Comparison of ENCODE assay signal across 19 cellular contexts in genomic region chr1:104018922-104019674, GRCh38.
A peak's percentile ranks its signal among the peaks of the same experiment; 100 is the strongest.
DNase-seq lines count a peak whose midpoint lies in the region; ATAC-seq and TF ChIP-seq lines count a peak whose summit lies in the region.
"Had no signal": no experiment of that assay in that cellular context is flagged by ENCODE, and none has a peak within 500 bp of the region (broad histone marks: within the 10 kb centered on the region; RNA-seq: fewer than 3 reads in every experiment).

No MANE protein-coding gene starts in this region.

- CTCF ChIA-PET in WTC11 (lab: Charles Lee), result interaction anchor here (0.6 to 0.9 kb wide), 4 partner anchors 13 to 27 kb away, joined by 3 to 4 read pairs (median 3); no protein-coding TSS in a partner anchor

- H3K27ac ChIP-seq in mesendoderm (ENCODE audit: low read depth, low read length) (no peak overlapping the region), body of pancreas (no peak overlapping the region), adrenal gland (no peak overlapping the region)
- H3K27ac ChIP-seq: A549, C4-2B, SJSA1 had no signal

- no peaks in the 10 kb centered on the region for H3K27me3 ChIP-seq in mesendoderm (ENCODE audit: insufficient read depth, low read length, poor library complexity)
- no peaks in the 10 kb centered on the region for H3K27me3 ChIP-seq in body of pancreas
- H3K27me3 ChIP-seq in adrenal gland, result no peaks in the 10 kb centered on the region
- H3K27me3 ChIP-seq: SJSA1 had no signal

- 0 out of 2 replicates have a peak, but pooled peaks cover 2% of the 10 kb centered on the region for H3K4me1 Mint-ChIP-seq in WTC11

- intact Hi-C loops in sciatic nerve (cut with DNase I) (no loop called here), body of pancreas (cut with DNase I) (no loop called here), adrenal gland (cut with DNase I) (no loop called here)

- H3K4me1 ChIP-seq in mesendoderm (ENCODE audit: control insufficient read depth, low read depth, low read length) (no peaks in the 10 kb centered on the region), body of pancreas (no peaks in the 10 kb centered on the region), adrenal gland (replicated peaks in 1 of 2) (no peaks in the 10 kb centered on the region)
- H3K4me1 ChIP-seq: A549, SJSA1 had no signal

- H3K4ac ChIP-seq in mesendoderm (ENCODE audit: low read depth, low read length), result no peak overlapping the region

- H3K9me3 ChIP-seq in body of pancreas (no peaks in the 10 kb centered on the region), adrenal gland (replicated peaks in 1 of 3) (no peaks in the 10 kb centered on the region)
- H3K9me3 ChIP-seq: A549, SJSA1 had no signal

- no CpG with 5 or more reads among the region's 1 CpG for WGBS in mesendoderm (ENCODE audit: extremely low coverage, insufficient coverage, low lambda C conversion rate)
- WGBS in body of pancreas, 2 donors, result 50 to 63% methylated on average over 1 of the region's 1 CpG
- WGBS in adrenal gland, 4 donors, result 60 to 78% (median 75%) methylated on average over 1 of the region's 1 CpG

- TF ChIP-seq POLR2A in body of pancreas (IDR thresholded peaks at IDR 0.05) (no peak), adrenal gland (IDR thresholded peaks at IDR 0.05) (no peak)

- H3K56ac ChIP-seq in mesendoderm (ENCODE audit: low read length), result no peak overlapping the region

- H4K8ac ChIP-seq in mesendoderm (ENCODE audit: low read depth, low read length), result no peak overlapping the region

- DNase-seq in WTC11 (ENCODE audit: low spot score) (peak; percentile 15), mesendoderm (peak; percentile 32), sciatic nerve (ENCODE audit: low spot score) (no peak), body of pancreas (no peak), adrenal gland (no peak)
- DNase-seq: GF-D8, KG1, NCI-H1048, NCI-H1436 treated with DMSO at 0.1 percent for 48 hours, NCI-H2029 treated with DMSO at 0.1 percent for 48 hours, NCI-H748 treated with DMSO at 0.1 percent for 48 hours, PC-3 had no signal

- H2BK5ac ChIP-seq in mesendoderm (ENCODE audit: low read length), result no peak overlapping the region

- no peak overlapping the region for H3K4me3 Mint-ChIP-seq in WTC11

- no peaks in the 10 kb centered on the region for H3K27me3 Mint-ChIP-seq in WTC11 (ENCODE audit: low read depth)

- POLR2A ChIA-PET in WTC11 (lab: Charles Lee), result no interaction called here

- no peaks in the 10 kb centered on the region for H3K79me1 ChIP-seq in mesendoderm (ENCODE audit: low read length)

- ATAC-seq in HG03159 (IDR thresholded peaks at IDR 0.05; ENCODE audit: unreplicated experiment) (peak; percentile 65), WTC11 (peak; percentile 91), sciatic nerve (no peak), body of pancreas (no peak), HG03571 (IDR thresholded peaks at IDR 0.05; ENCODE audit: unreplicated experiment) (no peak)
- ATAC-seq: A549, HepG2, PC-3 had no signal

- H3K27ac Mint-ChIP-seq in WTC11, result no peak overlapping the region

- peak; percentile 10 for TF ChIP-seq CTCF in GM12873 (IDR thresholded peaks at IDR 0.05; ENCODE audit: insufficient read depth, low read depth, low read length, missing control alignments)
- TF ChIP-seq CTCF in WTC11 (IDR thresholded peaks at IDR 0.05), result no peak
- TF ChIP-seq CTCF in body of pancreas (IDR thresholded peaks at IDR 0.05), result no peak
- no peak for TF ChIP-seq CTCF in adrenal gland (IDR thresholded peaks at IDR 0.05)

- no peaks in the 10 kb centered on the region for H3K36me3 Mint-ChIP-seq in WTC11

- no peak overlapping the region for H3K4me2 ChIP-seq in mesendoderm (ENCODE audit: low read length)
- H3K4me2 ChIP-seq: A549 had no signal

- H2BK15ac ChIP-seq in mesendoderm (replicated peaks; ENCODE audit: low read depth), result no peak overlapping the region

- peaks cover 4% of the 10 kb centered on the region; the same call in 1 of the 2 replicates for H3K9me3 Mint-ChIP-seq in WTC11

- no peak overlapping the region for H2AK5ac ChIP-seq in mesendoderm (ENCODE audit: low read length)

- H3K23ac ChIP-seq in mesendoderm (ENCODE audit: low read length), result no peak overlapping the region

- no peaks in the 10 kb centered on the region for H3K79me2 ChIP-seq in mesendoderm (ENCODE audit: control insufficient read depth, insufficient read depth, low read length)

- no peak overlapping the region for H3K18ac ChIP-seq in mesendoderm (ENCODE audit: low read length)

- no peak overlapping the region for H3K9ac ChIP-seq in mesendoderm (ENCODE audit: low read length)

- no peak overlapping the region for H2BK120ac ChIP-seq in mesendoderm (ENCODE audit: low read depth, low read length)

- no peak overlapping the region for H4K5ac ChIP-seq in mesendoderm (ENCODE audit: low read length)

- no peak overlapping the region for H3K4me3 ChIP-seq in mesendoderm (ENCODE audit: low read length)
- no peak overlapping the region for H3K4me3 ChIP-seq in body of pancreas
- H3K4me3 ChIP-seq in adrenal gland, result no peak overlapping the region
- H3K4me3 ChIP-seq: A549, SJSA1 had no signal

- no peaks in the 10 kb centered on the region for H3K36me3 ChIP-seq in mesendoderm (ENCODE audit: control insufficient read depth, insufficient read depth, low read length)
- H3K36me3 ChIP-seq in body of pancreas (replicated peaks in 1 of 2; ENCODE audit: insufficient read depth in 1 of 2, low read depth in 2 of 2), result no peaks in the 10 kb centered on the region
- no peaks in the 10 kb centered on the region for H3K36me3 ChIP-seq in adrenal gland (replicated peaks in 1 of 2)
- H3K36me3 ChIP-seq: SJSA1 had no signal

TF ChIP-seq in WTC11, 78 proteins besides CTCF, POLR2A, EP300 and RAD21:
- TF ChIP-seq SMAD4 (CRISPR knock-in tag; IDR thresholded peaks at IDR 0.05), result no peak
- TF ChIP-seq TP53 (CRISPR knock-in tag; IDR thresholded peaks at IDR 0.05), result no peak
- no peak for TF ChIP-seq FOXP1 (CRISPR knock-in tag; IDR thresholded peaks at IDR 0.05; ENCODE audit: borderline replicate concordance)
- no peak for TF ChIP-seq IRF2 (CRISPR knock-in tag; IDR thresholded peaks at IDR 0.05; ENCODE audit: borderline replicate concordance, low read depth)
- no peak for TF ChIP-seq MXD4 (CRISPR knock-in tag; IDR thresholded peaks at IDR 0.05; ENCODE audit: borderline replicate concordance)
- no peak for TF ChIP-seq MYBL2 (CRISPR knock-in tag; IDR thresholded peaks at IDR 0.05)

Comparison
In these comparisons a context has a peak if more than half of its experiments do, and no peak if none do; other contexts are left out.
1. ATAC-seq: peak in HG03159 (single experiment) and WTC11 (single experiment); none in sciatic nerve (single experiment), body of pancreas (single experiment) and HG03571 (single experiment).
2. DNase-seq: peak in WTC11 (single experiment) and mesendoderm (single experiment); none in sciatic nerve (single experiment), body of pancreas (0 of 4) and adrenal gland (0 of 7).